2 cellular contexts compared by ENCODE assay signal in genomic region chr9:136410500-136411287, GRCh38.
TF ChIP-seq lines count a peak whose summit lies in the region.

TSS of gene ENTR1 (minus strand) at chr9:136410614. CDS start at chr9:136410397, 217 bp downstream.
TSS of gene PMPCA (plus strand) at chr9:136410658. CDS start at chr9:136410669, 11 bp downstream.

TF ChIP-seq in HEK293, 187 proteins besides CTCF, POLR2A, EP300 and RAD21 (continued from another document and continues in another):
- TF ChIP-seq ZNF280C (tag by site-specific recombination; IDR thresholded peaks at IDR 0.05) (no peak), ZNF26 (tag by site-specific recombination; IDR thresholded peaks at IDR 0.05) (no peak), ZNF146 (tag by site-specific recombination; IDR thresholded peaks at IDR 0.05) (no peak), AEBP2 (tag by site-specific recombination; IDR thresholded peaks at IDR 0.05; ENCODE audit: borderline replicate concordance) (no peak), ZNF624 (tag by site-specific recombination; IDR thresholded peaks at IDR 0.05) (no peak), YY1 (tag by site-specific recombination; IDR thresholded peaks at IDR 0.05) (peak; percentile 92), SETDB1 (IDR thresholded peaks at IDR 0.05; ENCODE audit: insufficient read length, low read length) (no peak), ZNF19 (tag by site-specific recombination; IDR thresholded peaks at IDR 0.05; ENCODE audit: low read depth) (no peak), SP2 (tag by site-specific recombination; IDR thresholded peaks at IDR 0.05) (peak; percentile 89), ZNF692 (tag by site-specific recombination; IDR thresholded peaks at IDR 0.05) (peak; percentile 58; the same call in 1 of the 2 replicates), PATZ1 (tag by site-specific recombination; IDR thresholded peaks at IDR 0.05) (peak; percentile 67), FEZF1 (tag by site-specific recombination; IDR thresholded peaks at IDR 0.05) (no peak), ZEB2 (tag by site-specific recombination; IDR thresholded peaks at IDR 0.05) (peak; percentile 72), HOXA7 (CRISPR knock-in tag; IDR thresholded peaks at IDR 0.05; ENCODE audit: borderline replicate concordance) (no peak)

TF ChIP-seq in SK-N-SH, 30 proteins besides CTCF, POLR2A, EP300 and RAD21 (continued from another document):
- TF ChIP-seq ZBTB33 (IDR thresholded peaks at IDR 0.05; ENCODE audit: borderline replicate concordance, low read depth) (no peak), REST (IDR thresholded peaks at IDR 0.05; ENCODE audit: low read depth, low read length) (peak; percentile 58), RCOR1 (IDR thresholded peaks at IDR 0.05; ENCODE audit: low read length) (no peak), TCF12 (IDR thresholded peaks at IDR 0.05) (no peak), YY1 (IDR thresholded peaks at IDR 0.05; ENCODE audit: low read depth) (peak; percentile 97), FOXM1 (IDR thresholded peaks at IDR 0.05; ENCODE audit: low read depth) (no peak), USF2 (IDR thresholded peaks at IDR 0.05; ENCODE audit: borderline replicate concordance, low read depth, low read length) (no peak), EZH2phosphoT487 (IDR thresholded peaks at IDR 0.05; ENCODE audit: borderline replicate concordance, low read depth) (no peak), MXI1 (IDR thresholded peaks at IDR 0.05; ENCODE audit: low read depth, low read length) (peak; percentile 78), RXRA (IDR thresholded peaks at IDR 0.05; ENCODE audit: borderline replicate concordance, low read depth) (no peak), MAX (IDR thresholded peaks at IDR 0.05; ENCODE audit: low read depth) (peak; percentile 95), SIN3A (IDR thresholded peaks at IDR 0.05; ENCODE audit: borderline replicate concordance, low read depth, low read length) (peak; percentile 76; the same call in 1 of the 2 replicates), RFX5 (IDR thresholded peaks at IDR 0.05; ENCODE audit: low read length) (no peak), PBX3 (IDR thresholded peaks at IDR 0.05) (no peak), POLR2AphosphoS5 (IDR thresholded peaks at IDR 0.05; ENCODE audit: low read depth, low read length) (peak; percentile 96), NRF1 (IDR thresholded peaks at IDR 0.05; ENCODE audit: low read depth, low read length) (no peak), FOXJ3 (CRISPR knock-in tag; IDR thresholded peaks at IDR 0.05) (no peak), TAF1 (IDR thresholded peaks at IDR 0.05; ENCODE audit: borderline replicate concordance, low read depth, low read length) (peak; percentile 97), GABPA (IDR thresholded peaks at IDR 0.05; ENCODE audit: low read depth) (peak; percentile 91), MEF2A (IDR thresholded peaks at IDR 0.05; ENCODE audit: borderline replicate concordance, low read depth) (no peak)
